ENCODE assay signal across 12 cellular contexts in genomic region chr2:11710210-11710609, GRCh38. TPM values are rescaled to one million over a fixed set of nuclear protein-coding genes. Genes with fewer than 3 reads are reported as not detected.
DNase-seq lines count a peak whose midpoint lies in the region; ATAC-seq and TF ChIP-seq lines count a peak whose summit lies in the region.
"Had no signal": no experiment of that assay in that cellular context is flagged by ENCODE, and none has a peak within 500 bp of the region (broad histone marks: within the 10 kb centered on the region; RNA-seq: fewer than 3 reads in every experiment).

No MANE protein-coding gene starts in this region.

- H3K4me3 ChIP-seq in brain microvascular endothelial cell (ENCODE audit: low read depth, low read length) (no peak overlapping the region), tibial nerve (no peak overlapping the region)
- H3K4me3 ChIP-seq: heart left ventricle had no signal

- no peak for ATAC-seq in HG02642 (IDR thresholded peaks at IDR 0.05; ENCODE audit: poor library complexity, unreplicated experiment)
- ATAC-seq: activated CD4-positive, CD25-positive, alpha-beta regulatory T cell treated with anti-CD3 and anti-CD28 coated beads, Interleukin-2, amount 50 U/mL, for 24 hours; natural killer cell had no signal

- peak; percentile 44 for DNase-seq in LHCN-M2 (ENCODE audit: low read depth)
- DNase-seq in brain microvascular endothelial cell: peak; percentile 87
- peak; percentile 84 for DNase-seq in kidney tubule cell (ENCODE audit: low spot score)
- DNase-seq in tibial nerve (ENCODE audit: low spot score in 2 of 2): no peak
- no peak for DNase-seq in NCI-H774 (lab: John Stamatoyannopoulos, UW)
- DNase-seq in LoVo (ENCODE audit: low spot score): no peak
- DNase-seq: GDM1, heart left ventricle, Kasumi-1, natural killer cell had no signal

- TF ChIP-seq EP300 in tibial nerve (IDR thresholded peaks at IDR 0.05): no peak

- TF ChIP-seq POLR2A in tibial nerve (IDR thresholded peaks at IDR 0.05): no peak

- TF ChIP-seq CTCF in brain microvascular endothelial cell (IDR thresholded peaks at IDR 0.05; ENCODE audit: low read depth, low read length, missing control alignments) (no peak), tibial nerve (IDR thresholded peaks at IDR 0.05) (no peak)

- H3K9me3 ChIP-seq in tibial nerve: no peaks in the 10 kb centered on the region
- H3K9me3 ChIP-seq: heart left ventricle had no signal

- H3K27me3 ChIP-seq in brain microvascular endothelial cell (replicated peaks) (no peaks in the 10 kb centered on the region), tibial nerve (no peaks in the 10 kb centered on the region)
- H3K27me3 ChIP-seq: heart left ventricle had no signal

- H3K4me1 ChIP-seq in tibial nerve: peaks cover 0 to 27% (median 14%) of the 10 kb centered on the region in 4 donors

- no peak overlapping the region for H3K27ac ChIP-seq in brain microvascular endothelial cell
- H3K27ac ChIP-seq in tibial nerve: peak overlapping the region in 3 of 4 donors; percentile 37 to 86 (median 76)

- no peaks in the 10 kb centered on the region for H3K36me3 ChIP-seq in brain microvascular endothelial cell (replicated peaks)
- no peaks in the 10 kb centered on the region for H3K36me3 ChIP-seq in tibial nerve
- H3K36me3 ChIP-seq: heart left ventricle had no signal

- in situ Hi-C loops in brain microvascular endothelial cell (cut with HindIII; ENCODE audit: low pct_ligation_motif_present, low sequenced_read_pairs): no loop called here

- 35 to 44% methylated on average over 3 of the region's 3 CpGs for WGBS in tibial nerve, 2 donors

RNA-seq across cellular contexts. Expression of gene LPIN1, which starts 36.2 kb away (rescaled TPM):
- total RNA-seq in LHCN-M2 (2014; rRNA removed): 12.1 and 15.7 TPM in 2 replicates
- 6.0 TPM for polyA plus RNA-seq in LHCN-M2 (2012)
- total RNA-seq in tibial nerve: 100 to 1,000 TPM; 170 to 202 (median 172) TPM

RNA-seq across cellular contexts. Expression of gene NTSR2, which starts 40.2 kb away (rescaled TPM):
- not detected in 2 replicates for total RNA-seq in LHCN-M2 (2014; rRNA removed)
- not detected for polyA plus RNA-seq in LHCN-M2 (2012)
- total RNA-seq in tibial nerve: 1 to 10 TPM in 2 of 4 donors, under 1 TPM in 1, not detected in 1; 0.87 to 4.2 (median 2.1) TPM
- total RNA-seq: natural killer cell had no signal

Comparison
In these comparisons a context has a peak if more than half of its experiments do, and no peak if none do; other contexts are left out.
1. DNase-seq: peak in LHCN-M2 (single experiment), brain microvascular endothelial cell (single experiment) and kidney tubule cell (single experiment); none in tibial nerve (0 of 2), NCI-H774 (single experiment) and LoVo (single experiment).
2. RNA of gene LPIN1, which starts 36.2 kb away (total RNA-seq): 170 to 202 TPM in tibial nerve; 12.1 to 15.7 TPM in LHCN-M2; every median in the first group is over 10 times any median in the second.